Comparison of ENCODE assay signal across 8 cellular contexts in the genomic region with DNA sequence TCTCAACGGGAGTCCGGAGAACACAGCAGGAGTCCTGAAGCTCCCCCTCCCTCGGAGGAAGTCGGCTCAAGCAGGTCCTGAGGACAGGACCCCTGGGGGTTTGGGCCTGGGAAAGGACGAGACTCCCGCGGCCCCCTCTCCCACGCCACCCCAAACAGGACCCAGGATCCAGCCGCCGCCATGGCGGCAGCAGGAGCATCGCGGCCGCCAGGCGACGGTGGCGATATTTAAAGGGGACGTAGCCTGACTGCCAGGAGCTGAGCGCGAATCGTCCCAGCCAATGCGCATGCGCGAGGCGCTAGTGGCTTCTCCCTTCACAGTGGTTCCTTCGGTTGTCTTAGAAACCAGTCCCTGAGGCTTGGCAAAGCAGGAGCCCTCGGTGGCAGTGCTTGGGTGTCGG.
DNase-seq lines count a peak whose midpoint lies in the region; ATAC-seq and TF ChIP-seq lines count a peak whose summit lies in the region.
"Not testable (repeated sequence)": the region's sequence is repeated elsewhere in the genome, so short reads cannot be mapped to it uniquely, and the experiment has no call there.

No MANE protein-coding gene starts in this region.

- TF ChIP-seq CTCF in Calu3 (IDR thresholded peaks at IDR 0.05; ENCODE audit: unreplicated experiment); HEK293 (tag by site-specific recombination; IDR thresholded peaks at IDR 0.05); psoas muscle (IDR thresholded peaks at IDR 0.05): not testable (repeated sequence)

- not testable (repeated sequence) for H3K27ac ChIP-seq in HEK293 (ENCODE audit: extremely low read depth, low read depth, low read length); psoas muscle

- not testable (repeated sequence) for H3K27ac Mint-ChIP-seq in Calu3 (ENCODE audit: unreplicated experiment); dendritic cell treated with granulocyte-macrophage colony-stimulating factor and Interleukin-4, amounts not matched to agents 40 ng/mL and 50 ng/mL, for 4 days; stimulated activated memory B cell treated with anti-CD40 and anti-IgM and Interleukin-4, amounts not matched to agents 10 μg/mL and 1 μg/mL and 100 μg/mL, for 72 hours

- H3K36me3 Mint-ChIP-seq in Calu3 (ENCODE audit: insufficient read depth, unreplicated experiment); dendritic cell treated with granulocyte-macrophage colony-stimulating factor and Interleukin-4, amounts not matched to agents 40 ng/mL and 50 ng/mL, for 4 days (ENCODE audit: low read depth); stimulated activated memory B cell treated with anti-CD40 and anti-IgM and Interleukin-4, amounts not matched to agents 10 μg/mL and 1 μg/mL and 100 μg/mL, for 72 hours: not testable (repeated sequence)

- POLR2A ChIA-PET in HEK293 (lab: Yijun Ruan, JAX): not testable (repeated sequence)

- peaks cover 11% of the 10 kb centered on the region for H3K9me3 Mint-ChIP-seq in Calu3 (ENCODE audit: low read depth, unreplicated experiment)
- H3K9me3 Mint-ChIP-seq in dendritic cell treated with granulocyte-macrophage colony-stimulating factor and Interleukin-4, amounts not matched to agents 40 ng/mL and 50 ng/mL, for 4 days: peaks cover 79% of the 10 kb centered on the region
- peaks cover 14% of the 10 kb centered on the region for H3K9me3 Mint-ChIP-seq in stimulated activated memory B cell treated with anti-CD40 and anti-IgM and Interleukin-4, amounts not matched to agents 10 μg/mL and 1 μg/mL and 100 μg/mL, for 72 hours

- not testable (repeated sequence) for H3K36me3 ChIP-seq in HEK293 (ENCODE audit: control insufficient read depth in 2 of 2, insufficient read depth in 1 of 2, low read length in 2 of 2); psoas muscle (ENCODE audit: insufficient read depth in 1 of 2, low read depth in 1 of 2)

- H3K4me3 ChIP-seq in HEK293 (ENCODE audit: low read depth, low read length): peak overlapping the region; percentile 43
- peak overlapping the region; percentile 45 for H3K4me3 ChIP-seq in psoas muscle

- not testable (repeated sequence) for H3K27me3 ChIP-seq in psoas muscle (ENCODE audit: insufficient read depth in 3 of 3, low read length in 2 of 3)

- intact Hi-C loops in Calu3 (cut with micrococcal nuclease; ENCODE audit: unreplicated experiment); dendritic cell treated with granulocyte-macrophage colony-stimulating factor and Interleukin-4, amounts not matched to agents 40 ng/mL and 50 ng/mL, for 4 days (cut with micrococcal nuclease); psoas muscle (cut with DNase I): not testable (repeated sequence)

- CTCF ChIA-PET in Calu3 (lab: Charles Lee); HEK293 (lab: Yijun Ruan, JAX): not testable (repeated sequence)

- H3K4me3 Mint-ChIP-seq in Calu3 (ENCODE audit: low read depth, unreplicated experiment): not testable (repeated sequence)
- peak overlapping the region; percentile 61 for H3K4me3 Mint-ChIP-seq in dendritic cell treated with granulocyte-macrophage colony-stimulating factor and Interleukin-4, amounts not matched to agents 40 ng/mL and 50 ng/mL, for 4 days
- H3K4me3 Mint-ChIP-seq in stimulated activated memory B cell treated with anti-CD40 and anti-IgM and Interleukin-4, amounts not matched to agents 10 μg/mL and 1 μg/mL and 100 μg/mL, for 72 hours: peak overlapping the region; percentile 66

- H3K27me3 Mint-ChIP-seq in Calu3 (ENCODE audit: unreplicated experiment); dendritic cell treated with granulocyte-macrophage colony-stimulating factor and Interleukin-4, amounts not matched to agents 40 ng/mL and 50 ng/mL, for 4 days; stimulated activated memory B cell treated with anti-CD40 and anti-IgM and Interleukin-4, amounts not matched to agents 10 μg/mL and 1 μg/mL and 100 μg/mL, for 72 hours: not testable (repeated sequence)

- peak in 3 of 4 donors; percentile 60 to 92 (median 71) for ATAC-seq in psoas muscle
- ATAC-seq in stimulated activated memory B cell treated with anti-CD40 and anti-IgM and Interleukin-4, amounts not matched to agents 10 μg/mL and 1 μg/mL and 100 μg/mL, for 72 hours: peak; percentile 66

- H3K4me1 Mint-ChIP-seq in Calu3 (ENCODE audit: low read depth, unreplicated experiment); dendritic cell treated with granulocyte-macrophage colony-stimulating factor and Interleukin-4, amounts not matched to agents 40 ng/mL and 50 ng/mL, for 4 days (ENCODE audit: low read depth); stimulated activated memory B cell treated with anti-CD40 and anti-IgM and Interleukin-4, amounts not matched to agents 10 μg/mL and 1 μg/mL and 100 μg/mL, for 72 hours: not testable (repeated sequence)

- WGBS in psoas muscle, 3 donors: 46 to 60% (median 57%) methylated on average over 28 of the region's 28 CpGs

- BruUV-seq in Calu3 (replicated peaks; lab: Mats Ljungman, UMichigan): not testable (repeated sequence)

- H3K9me3 ChIP-seq in HEK293 (ENCODE audit: control insufficient read depth, insufficient read depth, low read depth, low read length); psoas muscle: not testable (repeated sequence)

- not testable (repeated sequence) for H3K4me1 ChIP-seq in HEK293 (ENCODE audit: control insufficient read depth, insufficient read depth, low read length); psoas muscle

- DNase-seq in Calu3 (peak; percentile 38), NCI-H226 (peak; percentile 11), inferior parietal cortex (ENCODE audit: extremely low spot score) (peak; percentile 72), psoas muscle (peak; percentile 70 to 92)
- peak; percentile 47 for DNase-seq in activated CD8-positive, alpha-beta memory T cell treated with anti-CD3 and anti-CD28 coated beads, Interleukin-2, amount 50 U/mL, for 1 hour (ENCODE audit: extremely low read depth)

Comparison
In these comparisons a context has a peak if more than half of its experiments do, and no peak if none do; other contexts are left out.
1. DNase-seq: peak in every context shown above with its lines; median percentile 81 in psoas muscle; 72 in inferior parietal cortex; 47 in activated CD8-positive, alpha-beta memory T cell treated with anti-CD3 and anti-CD28 coated beads, Interleukin-2, amount 50 U/mL, for 1 hour; 38 in Calu3; 11 in NCI-H226.